ENCODE assay signal across 7 cellular contexts in the genomic region with DNA sequence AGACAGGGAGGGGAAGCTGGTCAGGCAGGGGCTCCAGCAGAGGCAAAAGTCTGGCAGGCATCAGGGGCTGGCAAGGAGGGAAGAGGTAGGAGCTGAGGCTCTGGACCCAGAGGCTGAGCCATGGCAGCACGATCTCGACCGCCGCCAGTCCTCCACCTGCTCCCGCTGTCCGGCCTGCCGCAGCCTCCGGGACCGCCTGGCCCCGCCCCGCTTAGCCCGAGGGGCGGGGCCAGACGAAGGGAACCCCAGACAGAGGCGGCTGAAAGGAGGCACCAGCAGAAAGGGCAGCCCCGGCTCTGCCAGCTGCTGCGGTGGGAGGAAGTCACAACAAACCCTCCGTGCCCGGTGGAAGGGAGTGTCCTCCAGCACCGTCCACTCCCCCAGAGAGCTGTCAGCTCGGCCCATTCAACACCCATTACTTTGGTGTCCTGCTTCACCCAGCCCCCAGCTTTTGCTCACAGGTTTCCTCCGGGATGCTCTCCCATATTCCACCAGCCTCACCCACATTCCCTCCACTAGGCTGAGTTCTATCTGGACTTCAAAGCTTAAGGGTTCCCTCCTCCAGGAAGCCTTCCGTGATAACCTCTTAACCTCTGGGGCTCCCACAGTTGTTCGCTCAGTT.
DNase-seq lines count a peak whose midpoint lies in the region; ATAC-seq and FAIRE-seq lines count a peak whose summit lies in the region.

TSS of gene MFNG (minus strand) at position 161 of the 622 bp plus-strand sequence. CDS start 207 bp downstream, outside the sequence.

- no peaks in the 10 kb centered on the region for H3K36me3 ChIP-seq in muscle layer of colon (ENCODE audit: insufficient read depth, low read length)

- peaks cover 0 to 36% of the 10 kb centered on the region in 2 donors for H3K27me3 ChIP-seq in muscle layer of colon (ENCODE audit: control insufficient read depth in 1 of 2, insufficient read depth in 2 of 2, low read length in 2 of 2)

- FAIRE-seq in GM18507 (lab: Jason Lieb, UNC), result peak; percentile 93

- peak within 1 kb of the TSS; percentile 13 to 32 for H3K4me3 ChIP-seq in muscle layer of colon (ENCODE audit: low read depth in 1 of 2, low read length in 2 of 2)

- H3K9ac ChIP-seq in muscle layer of colon (ENCODE audit: low read length), result no peak within 1 kb of the TSS

- DNase-seq in GM18507 (ENCODE audit: extremely low spot score, insufficient read length, low read depth) (peak; percentile 86), NOMO-1 (lab: John Stamatoyannopoulos, UW; ENCODE audit: unreplicated experiment in 2 of 2) (peak; percentile 92 to 96), epidermal melanocyte (ENCODE audit: insufficient read length, low spot score) (peak; percentile 36)
- DNase-seq in activated CD8-positive, alpha-beta memory T cell treated with anti-CD3 and anti-CD28 coated beads, Interleukin-2, amount 50 U/mL, for 24 hours (ENCODE audit: extremely low read depth), result peak; percentile 41
- peak; percentile 59 to 66 for DNase-seq in stimulated activated CD8-positive, alpha-beta memory T cell treated with anti-CD3 and anti-CD28 coated beads, Interleukin-7, amount 100 ng/mL, for 48 hours (ENCODE audit: extremely low read depth in 1 of 2, low read depth in 1 of 2)

- peak; percentile 48 for ATAC-seq in HG02938 (IDR thresholded peaks at IDR 0.05; ENCODE audit: unreplicated experiment)

- H3K9me3 ChIP-seq in muscle layer of colon (ENCODE audit: low read length), result no peaks in the 10 kb centered on the region

- H3K4me1 ChIP-seq in muscle layer of colon (ENCODE audit: insufficient read depth, low read length), result peaks cover 6% of the 10 kb centered on the region

- no peak within 1 kb of the TSS for H3K27ac ChIP-seq in muscle layer of colon (ENCODE audit: low read depth, low read length)

Comparison
In these comparisons a context has a peak if more than half of its experiments do, and no peak if none do; other contexts are left out.
1. DNase-seq: peak in every context shown above with its lines; median percentile 94 in NOMO-1; 86 in GM18507; 62 in stimulated activated CD8-positive, alpha-beta memory T cell treated with anti-CD3 and anti-CD28 coated beads, Interleukin-7, amount 100 ng/mL, for 48 hours; 41 in activated CD8-positive, alpha-beta memory T cell treated with anti-CD3 and anti-CD28 coated beads, Interleukin-2, amount 50 U/mL, for 24 hours; 36 in epidermal melanocyte.